Comparison of ENCODE assay signal across 8 cellular contexts in genomic region chr3:182981038-182981380, GRCh38. TPM values are rescaled to one million over a fixed set of nuclear protein-coding genes. Genes with fewer than 3 reads are reported as not detected.
A peak's percentile ranks its signal among the peaks of the same experiment; 100 is the strongest.
DNase-seq lines count a peak whose midpoint lies in the region; ATAC-seq and TF ChIP-seq lines count a peak whose summit lies in the region.

No MANE protein-coding gene starts in this region.

- intact Hi-C loops in CD4-positive, alpha-beta memory T cell (cut with micrococcal nuclease), result no loop called here

- H3K27me3 ChIP-seq in CD4-positive, alpha-beta memory T cell (ENCODE audit: insufficient read depth, low read length), result no peaks in the 10 kb centered on the region

- no peak for TF ChIP-seq CTCF in NB4 (IDR thresholded peaks at IDR 0.05; ENCODE audit: low read depth, low read length)
- TF ChIP-seq CTCF in epithelial cell of esophagus (IDR thresholded peaks at IDR 0.05; ENCODE audit: insufficient read depth, low read depth, low read length, missing control alignments), result no peak
- TF ChIP-seq CTCF in osteocyte (IDR thresholded peaks at IDR 0.05), result no peak

- H3K9me3 Mint-ChIP-seq in CD4-positive, alpha-beta memory T cell, result no peaks in the 10 kb centered on the region
- no peaks in the 10 kb centered on the region for H3K9me3 Mint-ChIP-seq in osteocyte (ENCODE audit: unreplicated experiment)

- no peak for DNase-seq in CD4-positive, alpha-beta memory T cell
- no peak for DNase-seq in NB4 (ENCODE audit: low read depth)
- DNase-seq in epithelial cell of esophagus (ENCODE audit: low read depth), result no peak
- no peak for DNase-seq in osteocyte (ENCODE audit: extremely low spot score, unreplicated experiment)
- DNase-seq in NCI-H2081 treated with DMSO at 0.1 percent for 48 hours (lab: John Stamatoyannopoulos, UW), result no peak
- DNase-seq in NCI-H2081 (lab: John Stamatoyannopoulos, UW), result no peak

- POLR2A ChIA-PET in CD4-positive, alpha-beta memory T cell (lab: Charles Lee; ENCODE audit: partially characterized antibody), result interaction anchor here (1.1 to 2.1 kb wide), 2 partner anchors 12 to 187 kb away, joined by 3 to 5 read pairs; no protein-coding TSS in a partner anchor

- H3K36me3 Mint-ChIP-seq in CD4-positive, alpha-beta memory T cell, result peaks cover 0 to 6% of the 10 kb centered on the region in 2 donors
- no peaks in the 10 kb centered on the region for H3K36me3 Mint-ChIP-seq in osteocyte (ENCODE audit: unreplicated experiment)

- TF ChIP-seq POLR2A in NB4 (IDR thresholded peaks at IDR 0.05; ENCODE audit: extremely low read depth, insufficient read length), result no peak

- H3K4me1 ChIP-seq in CD4-positive, alpha-beta memory T cell (ENCODE audit: insufficient read depth, low read length), result peaks cover 32% of the 10 kb centered on the region

- peak overlapping the region; percentile 64 to 66 for H3K4me3 ChIP-seq in CD4-positive, alpha-beta memory T cell (ENCODE audit: low read length in 2 of 2)
- H3K4me3 ChIP-seq in NB4 (ENCODE audit: low read depth, low read length) (peak overlapping the region; percentile 54), epithelial cell of esophagus (ENCODE audit: low read length) (peak overlapping the region; percentile 58)

- peaks cover 23 to 39% (median 30%) of the 10 kb centered on the region in 4 donors for H3K4me1 Mint-ChIP-seq in CD4-positive, alpha-beta memory T cell
- peaks cover 19% of the 10 kb centered on the region for H3K4me1 Mint-ChIP-seq in osteocyte (ENCODE audit: unreplicated experiment)

- no peaks in the 10 kb centered on the region for H3K27me3 Mint-ChIP-seq in CD4-positive, alpha-beta memory T cell
- no peaks in the 10 kb centered on the region for H3K27me3 Mint-ChIP-seq in osteocyte (ENCODE audit: unreplicated experiment)

- peak overlapping the region in 3 of 8 donors; percentile 84 to 89 (median 88) for H3K4me3 Mint-ChIP-seq in CD4-positive, alpha-beta memory T cell
- H3K4me3 Mint-ChIP-seq in osteocyte (ENCODE audit: unreplicated experiment), result peak overlapping the region; percentile 79

- H3K27ac ChIP-seq in CD4-positive, alpha-beta memory T cell (ENCODE audit: low read depth, low read length), result peak overlapping the region; percentile 75

- CTCF ChIA-PET in CD4-positive, alpha-beta memory T cell (lab: Charles Lee; ENCODE audit: partially characterized antibody), result interaction anchor here (0.9 kb wide), 1 partner anchor 72 kb away, joined by 4 read pairs; no protein-coding TSS in a partner anchor

- H3K36me3 ChIP-seq in CD4-positive, alpha-beta memory T cell (ENCODE audit: insufficient read depth, low read length), result no peaks in the 10 kb centered on the region

- no peaks in the 10 kb centered on the region for H3K9me3 ChIP-seq in CD4-positive, alpha-beta memory T cell (ENCODE audit: control insufficient read depth in 1 of 2, low read length in 2 of 2)

- H3K27ac Mint-ChIP-seq in CD4-positive, alpha-beta memory T cell, result peak overlapping the region in 5 of 7 donors; percentile 84 to 96 (median 89)
- H3K27ac Mint-ChIP-seq in osteocyte (ENCODE audit: unreplicated experiment), result peak overlapping the region; percentile 75

- ATAC-seq in HG03196 (IDR thresholded peaks at IDR 0.05; ENCODE audit: unreplicated experiment) (no peak), HG03135 (IDR thresholded peaks at IDR 0.05; ENCODE audit: unreplicated experiment) (no peak)

RNA-seq across cellular contexts. Expression of gene DCUN1D1, which starts 0.7 kb away (rescaled TPM):
- total RNA-seq in CD4-positive, alpha-beta memory T cell, result 10 to 100 TPM; 34.4 to 36.4 TPM
- 10 to 100 TPM; 26.1 to 31.1 TPM for polyA plus RNA-seq in CD4-positive, alpha-beta memory T cell
- total RNA-seq in osteocyte, result 52.4 and 56.5 TPM in 2 replicates
